20 cellular contexts compared by ENCODE assay signal in the genomic region with DNA sequence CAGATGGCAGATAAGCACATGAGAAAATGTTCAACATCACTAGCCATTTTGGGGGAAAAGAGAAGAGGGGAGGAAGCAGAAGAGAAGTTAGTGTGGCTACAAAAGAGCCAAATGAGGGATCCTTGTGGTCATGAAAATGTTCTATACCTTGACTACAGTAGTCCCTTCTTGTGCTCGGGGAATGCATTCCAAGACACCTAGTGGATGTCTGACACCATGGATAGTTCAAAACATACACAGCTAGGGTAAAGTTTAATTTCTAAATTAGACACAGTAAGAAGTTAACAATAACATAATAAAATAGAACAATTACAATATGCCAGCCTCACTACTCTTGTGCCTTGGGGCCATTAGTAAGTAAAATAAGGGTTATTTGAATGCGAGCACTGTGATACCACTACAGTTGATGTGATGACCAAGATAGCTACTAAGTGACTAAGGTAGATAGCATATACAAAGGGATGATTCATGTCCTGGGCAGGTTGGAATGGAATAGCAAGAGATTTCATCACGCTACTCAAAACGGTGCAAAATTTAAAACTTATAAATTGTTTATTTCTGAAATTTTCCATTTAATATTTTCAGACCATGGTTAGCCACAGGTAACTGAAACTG.
A peak's percentile ranks its signal among the peaks of the same experiment; 100 is the strongest.
DNase-seq lines count a peak whose midpoint lies in the region; ATAC-seq and TF ChIP-seq lines count a peak whose summit lies in the region.
"Had no signal": no experiment of that assay in that cellular context is flagged by ENCODE, and none has a peak within 500 bp of the region (broad histone marks: within the 10 kb centered on the region; RNA-seq: fewer than 3 reads in every experiment).

No MANE protein-coding gene starts in this region.

- peak overlapping the region; percentile 55 for H2AK5ac ChIP-seq in IMR-90 (ENCODE audit: low read depth, low read length)

- H4K5ac ChIP-seq in IMR-90 (ENCODE audit: low read depth, low read length) = peak overlapping the region; percentile 91; the same call in 1 of the 2 replicates

- WGBS in IMR-90 (ENCODE audit: extremely low coverage in 2 of 2, insufficient read length in 1 of 2), 2 experiments = no CpG with 5 or more reads among the region's 4 CpGs
- WGBS in mammary epithelial cell (ENCODE audit: low coverage, missing lambda C conversion rate) = 19% methylated on average over 4 of the region's 4 CpGs

- H3K56ac ChIP-seq in IMR-90 (ENCODE audit: extremely low read depth, insufficient read depth, low read length) = peak overlapping the region; percentile 55

- H3K4me1 ChIP-seq in IMR-90 (ENCODE audit: control insufficient read depth, insufficient read depth, low read length) (peaks cover 3% of the 10 kb centered on the region; the same call in 1 of the 2 replicates), mammary epithelial cell (ENCODE audit: insufficient read depth, low read length) (peaks cover 9% of the 10 kb centered on the region)

- H3K18ac ChIP-seq in IMR-90 (ENCODE audit: low read depth, low read length) = peak overlapping the region; percentile 98

- in situ Hi-C loops in IMR-90 (cut with MboI; ENCODE audit: low sequenced_read_pairs) = no loop called here
- in situ Hi-C loops in mammary epithelial cell (cut with MboI; ENCODE audit: low sequenced_read_pairs in 2 of 2) = no loop called here

- H3K4me3 ChIP-seq in IMR-90 (ENCODE audit: insufficient read depth, low read depth, low read length) = no peak overlapping the region
- H3K4me3 ChIP-seq in mammary epithelial cell (replicated peaks in 1 of 3; ENCODE audit: insufficient read depth in 1 of 3, low read depth in 2 of 3, low read length in 3 of 3) = no peak overlapping the region
- H3K4me3 ChIP-seq: lung had no signal

- no peaks in the 10 kb centered on the region for H3K9me1 ChIP-seq in IMR-90 (ENCODE audit: insufficient read depth, low read length)

- TF ChIP-seq CTCF in IMR-90 (conservative IDR thresholded peaks at IDR 0.05; ENCODE audit: low read depth, low read length) = no peak
- peak; percentile 11 to 21 for TF ChIP-seq CTCF in mammary epithelial cell (conservative IDR thresholded peaks at IDR 0.05 in 1 of 2, IDR thresholded peaks at IDR 0.05 in 1 of 2; ENCODE audit: extremely low read depth in 1 of 2, insufficient read depth in 1 of 2, low read depth in 1 of 2, low read length in 2 of 2)

- BruUV-seq in IMR-90 (replicated peaks; lab: Mats Ljungman, UMichigan) (no TSS peak), mammary epithelial cell (replicated peaks; lab: Mats Ljungman, UMichigan) (no TSS peak)

- no peak for TF ChIP-seq RAD21 in IMR-90 (IDR thresholded peaks at IDR 0.05; ENCODE audit: low read length)

- H4K8ac ChIP-seq in IMR-90 (ENCODE audit: low read depth in 2 of 2, low read length in 2 of 2) = peak overlapping the region; percentile 27 to 95; a peak in 3 of 4 replicates

- H3K9ac ChIP-seq in IMR-90 (ENCODE audit: low read depth, low read length) (no peak overlapping the region), mammary epithelial cell (ENCODE audit: insufficient read depth, low read length) (no peak overlapping the region)

- no peaks in the 10 kb centered on the region for H3K27me3 ChIP-seq in IMR-90 (ENCODE audit: control insufficient read depth, insufficient read depth, low read length)
- H3K27me3 ChIP-seq in mammary epithelial cell (ENCODE audit: insufficient read depth, low read length) = no peaks in the 10 kb centered on the region

- no peaks in the 10 kb centered on the region for H4K20me1 ChIP-seq in IMR-90 (ENCODE audit: insufficient read depth, low read length)
- no peaks in the 10 kb centered on the region for H4K20me1 ChIP-seq in mammary epithelial cell (ENCODE audit: insufficient read depth, low read length)

- peak overlapping the region; percentile 67 for H2BK15ac ChIP-seq in IMR-90 (ENCODE audit: low read depth, low read length)

- DNase-seq in EH (ENCODE audit: low read depth) (peak; percentile 69), IMR-90 (peak; percentile 94), mammary epithelial cell (peak; percentile 85), lung microvascular endothelial cell (ENCODE audit: low read depth in 2 of 2) (peak; percentile 6 to 69), NCI-H146 (lab: John Stamatoyannopoulos, UW) (no peak), HUDEP-2 (lab: John Stamatoyannopoulos, UW; ENCODE audit: unreplicated experiment in 76 of 76) (no peak), NCI-H1417 treated with DMSO at 0.1 percent for 48 hours (lab: John Stamatoyannopoulos, UW) (no peak)
- DNase-seq: activated B cell treated with CpG ODN at 0.5 μM for 24 hours; activated CD4-positive, alpha-beta memory T cell treated with anti-CD3 and anti-CD28 coated beads for 36 hours; activated gamma-delta T cell treated with Interleukin-2 at 50 U/mL for 16 hours; CD8-positive, alpha-beta T cell; DMS79; foreskin melanocyte; islet precursor cell; KG1; MV-4-11; NCI-H187; NCI-H526 treated with DMSO at 0.1 percent for 48 hours had no signal

- no peaks in the 10 kb centered on the region for H3K79me2 ChIP-seq in mammary epithelial cell (ENCODE audit: insufficient read depth, low read length)

- dilution Hi-C loops in IMR-90 (cut with HindIII; ENCODE audit: low sequenced_read_pairs, unreplicated experiment) = no loop called here
- dilution Hi-C loops in mammary epithelial cell (cut with HindIII; ENCODE audit: low sequenced_read_pairs) = no loop called here

- no peak overlapping the region for H2AFZ ChIP-seq in IMR-90 (replicated peaks; ENCODE audit: low read length, poor library complexity)
- peak overlapping the region; percentile 43 for H2AFZ ChIP-seq in mammary epithelial cell (ENCODE audit: low read depth, low read length)

- H4K91ac ChIP-seq in IMR-90 (ENCODE audit: insufficient read depth, low read depth, low read length) = peak overlapping the region; percentile 90

- intact Hi-C loops in IMR-90 (cut with micrococcal nuclease) = no loop called here
- intact Hi-C loops in mammary epithelial cell (cut with micrococcal nuclease) = no loop called here

- H2BK120ac ChIP-seq in IMR-90 (ENCODE audit: low read depth, low read length) = peak overlapping the region; percentile 99

- peak overlapping the region; percentile 69; the same call in 1 of the 2 replicates for H3K4me2 ChIP-seq in IMR-90 (ENCODE audit: low read depth, low read length)
- H3K4me2 ChIP-seq in mammary epithelial cell (ENCODE audit: insufficient read depth, low read depth, low read length) = peak overlapping the region; percentile 29

- CTCF ChIA-PET in IMR-90 (lab: Yijun Ruan, JAX) = interaction anchor here (0.5 to 1.0 kb wide), 2 partner anchors 14 to 113 kb away, joined by 3 to 5 read pairs; no protein-coding TSS in a partner anchor
- CTCF ChIA-PET in mammary epithelial cell (lab: Charles Lee; ENCODE audit: low non-redundant PET) = interaction anchor here (0.6 kb wide), 2 partner anchors 58 to 1781 kb away, joined by 3 read pairs; no protein-coding TSS in a partner anchor

- H2AK9ac ChIP-seq in IMR-90 (replicated peaks; ENCODE audit: low read depth, low read length, poor library complexity) = no peak overlapping the region

- peak overlapping the region; percentile 100 for H2BK20ac ChIP-seq in IMR-90 (ENCODE audit: low read depth, low read length)

- POLR2A ChIA-PET in IMR-90 (lab: Charles Lee; ENCODE audit: unreplicated experiment) = no interaction called here

- H3K36me3 ChIP-seq in IMR-90 (ENCODE audit: control insufficient read depth, insufficient read depth, low read length) (no peaks in the 10 kb centered on the region), mammary epithelial cell (ENCODE audit: insufficient read depth, low read length) (no peaks in the 10 kb centered on the region)

- ATAC-seq in IMR-90 (ENCODE audit: low read depth) (peak; percentile 89), GM18519 (IDR thresholded peaks at IDR 0.05; ENCODE audit: low FRiP score, unreplicated experiment) (no peak)
- ATAC-seq: CD8-positive, alpha-beta T cell had no signal

- H3K14ac ChIP-seq in IMR-90 (replicated peaks; ENCODE audit: low read depth, low read length) = peak overlapping the region; percentile 83

- no peaks in the 10 kb centered on the region for H3K79me1 ChIP-seq in IMR-90 (ENCODE audit: low read depth in 1 of 2, low read length in 2 of 2)

- peak overlapping the region; percentile 74 for H3K4ac ChIP-seq in IMR-90 (ENCODE audit: low read depth, low read length)

- H3K23ac ChIP-seq in IMR-90 (ENCODE audit: low read depth, low read length) = peak overlapping the region; percentile 98

- peak overlapping the region; percentile 100 for H2BK5ac ChIP-seq in IMR-90 (ENCODE audit: low read depth, low read length, poor library complexity, severe bottlenecking)

- H3K9me3 ChIP-seq in IMR-90 (ENCODE audit: control insufficient read depth, insufficient read depth, low read length) = no peaks in the 10 kb centered on the region
- no peaks in the 10 kb centered on the region for H3K9me3 ChIP-seq in mammary epithelial cell (replicated peaks; ENCODE audit: insufficient read depth, low read length)

- no peak for TF ChIP-seq POLR2A in IMR-90 (IDR thresholded peaks at IDR 0.05; ENCODE audit: low read depth, low read length)

- peak overlapping the region; percentile 43; the same call in 1 of the 2 replicates for H3K27ac ChIP-seq in IMR-90 (ENCODE audit: insufficient read depth, low read length)
- peak overlapping the region; percentile 56 for H3K27ac ChIP-seq in mammary epithelial cell (ENCODE audit: insufficient read depth, low read depth, low read length)

TF ChIP-seq in IMR-90, 13 proteins besides CTCF, POLR2A, EP300 and RAD21 (continues in another document):
- TF ChIP-seq, protein P1, sequence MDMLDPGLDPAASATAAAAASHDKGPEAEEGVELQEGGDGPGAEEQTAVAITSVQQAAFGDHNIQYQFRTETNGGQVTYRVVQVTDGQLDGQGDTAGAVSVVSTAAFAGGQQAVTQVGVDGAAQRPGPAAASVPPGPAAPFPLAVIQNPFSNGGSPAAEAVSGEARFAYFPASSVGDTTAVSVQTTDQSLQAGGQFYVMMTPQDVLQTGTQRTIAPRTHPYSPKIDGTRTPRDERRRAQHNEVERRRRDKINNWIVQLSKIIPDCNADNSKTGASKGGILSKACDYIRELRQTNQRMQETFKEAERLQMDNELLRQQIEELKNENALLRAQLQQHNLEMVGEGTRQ (IDR thresholded peaks at IDR 0.05; ENCODE audit: low read depth, low read length) = no peak
- TF ChIP-seq MAZ (IDR thresholded peaks at IDR 0.05; ENCODE audit: borderline replicate concordance, low read depth, low read length) (no peak), MAFK (IDR thresholded peaks at IDR 0.05; ENCODE audit: low read depth, low read length) (peak; percentile 28; the same call in 1 of the 2 replicates), NFE2L2 (IDR thresholded peaks at IDR 0.05; ENCODE audit: low read depth, low read length) (peak; percentile 31; the same call in 1 of the 2 replicates)
- TF ChIP-seq, protein P2, sequence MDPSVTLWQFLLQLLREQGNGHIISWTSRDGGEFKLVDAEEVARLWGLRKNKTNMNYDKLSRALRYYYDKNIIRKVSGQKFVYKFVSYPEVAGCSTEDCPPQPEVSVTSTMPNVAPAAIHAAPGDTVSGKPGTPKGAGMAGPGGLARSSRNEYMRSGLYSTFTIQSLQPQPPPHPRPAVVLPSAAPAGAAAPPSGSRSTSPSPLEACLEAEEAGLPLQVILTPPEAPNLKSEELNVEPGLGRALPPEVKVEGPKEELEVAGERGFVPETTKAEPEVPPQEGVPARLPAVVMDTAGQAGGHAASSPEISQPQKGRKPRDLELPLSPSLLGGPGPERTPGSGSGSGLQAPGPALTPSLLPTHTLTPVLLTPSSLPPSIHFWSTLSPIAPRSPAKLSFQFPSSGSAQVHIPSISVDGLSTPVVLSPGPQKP (IDR thresholded peaks at IDR 0.05; ENCODE audit: borderline replicate concordance, low read depth, low read length) = no peak

Comparison
In these comparisons a context has a peak if more than half of its experiments do, and no peak if none do; other contexts are left out.
1. DNase-seq: peak in EH (single experiment), IMR-90 (single experiment), mammary epithelial cell (single experiment) and lung microvascular endothelial cell (2 of 2); none in NCI-H146 (single experiment), HUDEP-2 (0 of 76) and NCI-H1417 treated with DMSO at 0.1 percent for 48 hours (single experiment).